In the genomic region with DNA sequence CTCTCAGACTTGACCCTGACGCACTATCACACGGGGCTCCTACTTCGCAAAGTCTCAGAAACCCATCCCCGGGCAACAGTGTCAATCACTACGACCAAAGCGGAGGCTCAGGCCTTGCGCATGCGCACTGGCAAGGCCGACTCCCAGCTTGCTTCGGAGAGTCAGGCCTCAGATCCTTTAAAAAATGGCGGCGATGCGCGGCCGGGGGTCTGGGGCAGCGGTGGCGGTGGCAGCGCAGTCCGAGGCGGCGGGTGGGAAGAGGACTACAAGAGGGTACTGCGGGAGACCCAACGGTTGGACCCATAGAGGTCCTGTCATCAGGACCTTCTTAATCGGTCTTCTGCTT, we compare ENCODE assay signal across 23 cellular contexts.
"Had no signal": no experiment of that assay in that cellular context is flagged by ENCODE, and none has a peak within 500 bp of the region (broad histone marks: within the 10 kb centered on the region; RNA-seq: fewer than 3 reads in every experiment).

No MANE protein-coding gene starts in this region.

- H3K27ac ChIP-seq: breast epithelium, gastroesophageal sphincter, hepatocyte, left ventricle myocardium inferior, neural progenitor cell, parathyroid adenoma, transverse colon, uterus had no signal

- H3K4me3 ChIP-seq: breast epithelium, gastroesophageal sphincter, hepatocyte, left ventricle myocardium inferior, lung, neural progenitor cell, transverse colon, uterus had no signal

- H3K4me1 ChIP-seq: breast epithelium, gastroesophageal sphincter, left ventricle myocardium inferior, neural progenitor cell, parathyroid adenoma, transverse colon, uterus had no signal

- H3K79me2 ChIP-seq: hepatocyte, parathyroid adenoma had no signal

- DNase-seq: activated B cell treated with CpG ODN at 0.5 μM for 24 hours; activated CD4-positive, alpha-beta T cell treated with anti-CD3 and anti-CD28 coated beads for 36 hours; activated naive CD4-positive, alpha-beta T cell; activated T-cell treated with anti-CD3 and anti-CD28 coated beads for 4 hours; activated T-cell treated with anti-CD3 and anti-CD28 coated beads, Interleukin-2, amount 50 U/mL, for 72 hours; central memory CD4-positive, alpha-beta T cell; islet precursor cell; left ventricle myocardium inferior; mesendoderm; natural killer cell; occipital lobe; right cardiac atrium; stimulated activated CD4-positive, alpha-beta T cell treated with anti-CD3 and anti-CD28 coated beads, Interleukin-2, amount 100 ng/mL, for 48 hours; stimulated activated naive CD4-positive, alpha-beta T cell treated with Interleukin-2 at 50 U/mL for 16 hours; transverse colon; uterus had no signal

- H3K36me3 ChIP-seq: breast epithelium, gastroesophageal sphincter, left ventricle myocardium inferior, neural progenitor cell, transverse colon, uterus had no signal

- H3K9me3 ChIP-seq: uterus had no signal

- H3K4me2 ChIP-seq: hepatocyte, neural progenitor cell had no signal

- H3K9ac ChIP-seq: neural progenitor cell, parathyroid adenoma had no signal

- H2AFZ ChIP-seq: hepatocyte, neural progenitor cell, parathyroid adenoma had no signal

- ATAC-seq: activated CD4-positive, alpha-beta T cell treated with anti-CD3 and anti-CD28 coated beads for 36 hours; activated naive CD4-positive, alpha-beta T cell treated with anti-CD3 and anti-CD28 coated beads, Interleukin-2, amount 50 U/mL, for 72 hours; activated T-cell treated with anti-CD3 and anti-CD28 coated beads, Interleukin-2, amount 50 U/mL, for 72 hours; gastroesophageal sphincter; natural killer cell; right cardiac atrium had no signal

- H3K27me3 ChIP-seq: breast epithelium, gastroesophageal sphincter, hepatocyte, neural progenitor cell, transverse colon, uterus had no signal
